ENCODE assay signal across 19 cellular contexts in the genomic region with DNA sequence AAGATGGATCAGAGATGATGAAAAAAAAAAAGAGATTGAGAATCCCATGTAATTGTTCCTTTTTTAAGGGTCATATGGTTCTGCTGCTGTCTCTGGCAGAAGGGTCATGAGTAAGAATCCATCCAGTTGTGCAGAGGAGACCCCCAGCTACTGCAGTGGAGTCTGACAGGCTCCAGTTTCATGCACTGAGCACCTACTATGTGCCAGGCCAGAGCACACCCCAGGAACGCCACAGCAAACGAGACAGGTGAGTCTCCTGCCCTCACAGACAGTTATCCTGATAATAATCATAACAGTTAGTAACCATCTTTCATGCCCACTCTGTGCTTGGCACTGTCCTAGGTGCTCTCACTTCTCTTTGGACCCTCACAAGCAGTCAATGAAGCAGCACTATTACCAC.
DNase-seq lines count a peak whose midpoint lies in the region; ATAC-seq, FAIRE-seq and TF ChIP-seq lines count a peak whose summit lies in the region.
"Had no signal": no experiment of that assay in that cellular context is flagged by ENCODE, and none has a peak within 500 bp of the region (broad histone marks: within the 10 kb centered on the region; RNA-seq: fewer than 3 reads in every experiment).

No MANE protein-coding gene starts in this region.

- H3K27me3 ChIP-seq in K562 (ENCODE audit: control insufficient read depth in 2 of 2, insufficient read depth in 2 of 2, low read length in 2 of 2), result 0 out of 5 replicates have a peak, but pooled peaks cover 0 to 6% of the 10 kb centered on the region in 2 experiments
- H3K27me3 ChIP-seq in esophagus muscularis mucosa, result peaks cover 0 to 75% (median 2%) of the 10 kb centered on the region in 4 donors

- peak; percentile 12 for DNase-seq in natural killer cell treated with Interleukin-12 subunit alpha and Interleukin-12 subunit beta and Interleukin-15 and Interleukin-18, amount 100 ng/mL, for 72 hours (ENCODE audit: low spot score)
- no peak for DNase-seq in natural killer cell
- no peak for DNase-seq in K562 (ENCODE audit: extremely low read depth in 1 of 4, low spot score in 3 of 4)
- DNase-seq in esophagus muscularis mucosa (ENCODE audit: extremely low spot score), result peak; percentile 39
- DNase-seq in type B pancreatic cell (ENCODE audit: extremely low spot score, unreplicated experiment), result peak; percentile 27
- no peak for DNase-seq in iPS-NIHi11 (ENCODE audit: low spot score)
- no peak for DNase-seq in Kasumi-1 (lab: John Stamatoyannopoulos, UW)
- DNase-seq: CD4-positive, alpha-beta T cell; CD8-positive, alpha-beta memory T cell; DMS 273 treated with DMSO at 0.1 percent for 48 hours; EL; GDM1; H9 had no signal

- H3K4me1 Mint-ChIP-seq in natural killer cell treated with Interleukin-12 subunit alpha and Interleukin-12 subunit beta and Interleukin-15 and Interleukin-18, amount 100 ng/mL, for 72 hours (ENCODE audit: low read depth in 2 of 2), result no peaks in the 10 kb centered on the region
- H3K4me1 Mint-ChIP-seq in natural killer cell (no peaks in the 10 kb centered on the region), type B pancreatic cell (ENCODE audit: unreplicated experiment) (no peaks in the 10 kb centered on the region)
- H3K4me1 Mint-ChIP-seq: CD14-positive monocyte; CD8-positive, alpha-beta memory T cell had no signal

- H3K36me3 ChIP-seq in K562 (ENCODE audit: control insufficient read depth, insufficient read depth, low read length) (no peaks in the 10 kb centered on the region), esophagus muscularis mucosa (no peaks in the 10 kb centered on the region)

- H3K9me3 ChIP-seq in K562 (replicated peaks; ENCODE audit: control insufficient read depth, insufficient read depth, low read depth, low read length), result no peaks in the 10 kb centered on the region
- H3K9me3 ChIP-seq in esophagus muscularis mucosa, result no peaks in the 10 kb centered on the region

- no peak overlapping the region for H3K4me2 ChIP-seq in K562 (ENCODE audit: insufficient read depth, low read length)
- H3K4me2 ChIP-seq: GM23338 had no signal

- H3K9me3 Mint-ChIP-seq in natural killer cell treated with Interleukin-12 subunit alpha and Interleukin-12 subunit beta and Interleukin-15 and Interleukin-18, amount 100 ng/mL, for 72 hours, result no peaks in the 10 kb centered on the region
- no peaks in the 10 kb centered on the region for H3K9me3 Mint-ChIP-seq in natural killer cell
- H3K9me3 Mint-ChIP-seq in type B pancreatic cell, result no peaks in the 10 kb centered on the region
- H3K9me3 Mint-ChIP-seq: CD4-positive, alpha-beta T cell; CD8-positive, alpha-beta memory T cell; H9 had no signal

- H3K27ac ChIP-seq in K562 (ENCODE audit: extremely low read depth, low read depth, low read length) (no peak overlapping the region), esophagus muscularis mucosa (replicated peaks in 1 of 4) (no peak overlapping the region)

- intact Hi-C loops in natural killer cell (cut with micrococcal nuclease) (no loop called here), K562 (cut with micrococcal nuclease) (no loop called here), esophagus muscularis mucosa (cut with DNase I) (no loop called here)

- peaks cover 5% of the 10 kb centered on the region; the same call in 1 of the 2 replicates for H4K20me1 ChIP-seq in K562 (replicated peaks; ENCODE audit: control insufficient read depth, insufficient read depth, low read length)

- no peak for ATAC-seq in natural killer cell treated with Interleukin-12 subunit alpha and Interleukin-12 subunit beta and Interleukin-15 and Interleukin-18, amount 100 ng/mL, for 72 hours
- ATAC-seq in natural killer cell (no peak), K562 (no peak), GM18909 (IDR thresholded peaks at IDR 0.05; ENCODE audit: poor library complexity, unreplicated experiment) (no peak)
- ATAC-seq: GM12878, GM23338, HCT116 had no signal

- no peak for FAIRE-seq in K562 (lab: Jason Lieb, UNC)
- FAIRE-seq: D721Med, GM12878 had no signal

- no peaks in the 10 kb centered on the region for H3K9me1 ChIP-seq in K562 (ENCODE audit: control insufficient read depth, insufficient read depth, low read length)

- H3K36me3 Mint-ChIP-seq in natural killer cell treated with Interleukin-12 subunit alpha and Interleukin-12 subunit beta and Interleukin-15 and Interleukin-18, amount 100 ng/mL, for 72 hours, result no peaks in the 10 kb centered on the region
- no peaks in the 10 kb centered on the region for H3K36me3 Mint-ChIP-seq in natural killer cell
- no peaks in the 10 kb centered on the region for H3K36me3 Mint-ChIP-seq in type B pancreatic cell
- H3K36me3 Mint-ChIP-seq: CD14-positive monocyte; CD8-positive, alpha-beta memory T cell had no signal

- no peak for TF ChIP-seq CTCF in natural killer cell (IDR thresholded peaks at IDR 0.05)
- TF ChIP-seq CTCF in K562 (IDR thresholded peaks at IDR 0.05 in 2 of 3, conservative IDR thresholded peaks at IDR 0.05 in 1 of 3; ENCODE audit: insufficient read depth in 2 of 3, low read depth in 1 of 3, low read length in 3 of 3), result no peak
- TF ChIP-seq CTCF in esophagus muscularis mucosa (IDR thresholded peaks at IDR 0.05), result no peak
- no peak for TF ChIP-seq CTCF in type B pancreatic cell (conservative IDR thresholded peaks at IDR 0.05)

- no peak overlapping the region for H3K4me3 ChIP-seq in K562
- no peak overlapping the region for H3K4me3 ChIP-seq in esophagus muscularis mucosa
- H3K4me3 ChIP-seq: GM12878, GM23338 had no signal

- 0% methylated on average over 2 of the region's 2 CpGs for WGBS in K562 (ENCODE audit: insufficient coverage, low coverage, missing lambda C conversion rate)
- 65% methylated on average over 2 of the region's 2 CpGs for WGBS in esophagus muscularis mucosa

- CTCF ChIA-PET in K562 (lab: Yijun Ruan, JAX; ENCODE audit: low intra/inter-chr PET ratio), result no interaction called here

- BruUV-seq in K562 (replicated peaks; lab: Mats Ljungman, UMichigan), result no TSS peak

- H3K4me1 ChIP-seq in K562 (replicated peaks in 1 of 2; ENCODE audit: control insufficient read depth in 2 of 2, insufficient read depth in 2 of 2, low read length in 2 of 2) (no peaks in the 10 kb centered on the region), esophagus muscularis mucosa (no peaks in the 10 kb centered on the region)

- H3K4me3 Mint-ChIP-seq in natural killer cell treated with Interleukin-12 subunit alpha and Interleukin-12 subunit beta and Interleukin-15 and Interleukin-18, amount 100 ng/mL, for 72 hours, result no peak overlapping the region
- H3K4me3 Mint-ChIP-seq in natural killer cell, result no peak overlapping the region
- H3K4me3 Mint-ChIP-seq in type B pancreatic cell, result no peak overlapping the region
- H3K4me3 Mint-ChIP-seq: CD14-positive monocyte; CD4-positive, alpha-beta T cell; CD8-positive, alpha-beta memory T cell; GM23338; H9 had no signal

- TF ChIP-seq RAD21 in K562 (CRISPR knock-in tag; conservative IDR thresholded peaks at IDR 0.05 in 1 of 2, IDR thresholded peaks at IDR 0.05 in 1 of 2), result no peak

- no peak overlapping the region for H3K9ac ChIP-seq in K562 (ENCODE audit: insufficient read depth in 1 of 2, low read depth in 2 of 2, low read length in 2 of 2)

- peaks cover 30 to 46% of the 10 kb centered on the region in 2 donors for H3K27me3 Mint-ChIP-seq in natural killer cell treated with Interleukin-12 subunit alpha and Interleukin-12 subunit beta and Interleukin-15 and Interleukin-18, amount 100 ng/mL, for 72 hours
- H3K27me3 Mint-ChIP-seq in natural killer cell (ENCODE audit: low read depth in 2 of 2) (peaks cover 29 to 65% of the 10 kb centered on the region in 2 donors), type B pancreatic cell (peaks cover 23% of the 10 kb centered on the region)

- H3K27ac Mint-ChIP-seq in natural killer cell treated with Interleukin-12 subunit alpha and Interleukin-12 subunit beta and Interleukin-15 and Interleukin-18, amount 100 ng/mL, for 72 hours, result no peak overlapping the region
- H3K27ac Mint-ChIP-seq in natural killer cell (no peak overlapping the region), type B pancreatic cell (no peak overlapping the region)
- H3K27ac Mint-ChIP-seq: CD14-positive monocyte; CD4-positive, alpha-beta T cell; CD8-positive, alpha-beta memory T cell; GM23338 had no signal

- no peaks in the 10 kb centered on the region for H3K79me2 ChIP-seq in K562 (ENCODE audit: control insufficient read depth, insufficient read depth, low read length)

- H2AFZ ChIP-seq in K562 (ENCODE audit: low read depth, low read length), result no peak overlapping the region
- H2AFZ ChIP-seq: GM23338 had no signal

- TF ChIP-seq POLR2A in K562 (conservative IDR thresholded peaks at IDR 0.05) (no peak), esophagus muscularis mucosa (IDR thresholded peaks at IDR 0.05; ENCODE audit: low read depth) (no peak)

- in situ Hi-C loops in K562 (cut with MboI), result no loop called here

- TF ChIP-seq EP300 in K562 (IDR thresholded peaks at IDR 0.05; ENCODE audit: low read length), result no peak
- TF ChIP-seq EP300 in esophagus muscularis mucosa (IDR thresholded peaks at IDR 0.05), result no peak

- POLR2A ChIA-PET in K562 (lab: Yijun Ruan, JAX), result interaction anchor here (0.9 kb wide), 1 partner anchor 17 kb away, joined by 4 read pairs; no protein-coding TSS in a partner anchor

TF ChIP-seq in K562, 482 proteins besides CTCF, POLR2A, EP300 and RAD21:
- TF ChIP-seq CHD1 (IDR thresholded peaks at IDR 0.05; ENCODE audit: low read length), result no peak
- peak; percentile 52; the same call in 1 of the 2 replicates for TF ChIP-seq ZKSCAN1 (IDR thresholded peaks at IDR 0.05; ENCODE audit: low read depth, low read length)
TF ChIP-seq in K562: peak in this region for 1.

Comparison
In these comparisons a context has a peak if more than half of its experiments do, and no peak if none do; other contexts are left out.
1. DNase-seq: peak in natural killer cell treated with Interleukin-12 subunit alpha and Interleukin-12 subunit beta and Interleukin-15 and Interleukin-18, amount 100 ng/mL, for 72 hours (single experiment), esophagus muscularis mucosa (single experiment) and type B pancreatic cell (single experiment); none in natural killer cell (single experiment), K562 (0 of 4), iPS-NIHi11 (single experiment) and Kasumi-1 (0 of 2).